In the genomic region with DNA sequence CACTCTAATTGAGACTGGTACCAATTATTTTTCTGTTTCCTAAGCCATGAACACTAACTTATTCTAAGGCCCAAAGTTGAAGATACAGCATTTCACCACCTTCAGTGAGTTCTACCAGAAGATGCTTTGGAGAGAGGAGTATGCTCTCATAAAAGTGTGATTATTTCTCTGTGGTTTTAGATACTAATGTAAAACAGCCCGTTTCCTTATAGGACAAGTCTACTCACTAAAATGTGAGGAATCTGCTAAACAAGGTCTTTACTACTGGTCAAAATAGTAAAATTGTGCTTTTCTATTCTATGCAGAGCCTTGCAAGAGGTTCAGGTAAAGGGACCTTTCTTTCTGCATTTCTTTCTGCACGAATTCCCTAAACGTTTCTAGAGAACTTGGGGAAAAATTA, we compare ENCODE assay signal across 12 cellular contexts. TPM values are rescaled to one million over a fixed set of nuclear protein-coding genes. Genes with fewer than 3 reads are reported as not detected.
A peak's percentile ranks its signal among the peaks of the same experiment; 100 is the strongest.
DNase-seq lines count a peak whose midpoint lies in the region; ATAC-seq and TF ChIP-seq lines count a peak whose summit lies in the region.
"Had no signal": no experiment of that assay in that cellular context is flagged by ENCODE, and none has a peak within 500 bp of the region (broad histone marks: within the 10 kb centered on the region; RNA-seq: fewer than 3 reads in every experiment).

No MANE protein-coding gene starts in this region.

- peak overlapping the region in 4 of 5 donors; percentile 32 to 87 (median 73) for H3K27ac ChIP-seq in stomach

- in situ Hi-C loops in G401 (cut with HindIII; ENCODE audit: low sequenced_read_pairs): no loop called here

- TF ChIP-seq CTCF in MCF 10A (IDR thresholded peaks at IDR 0.05; ENCODE audit: unreplicated experiment) (no peak), kidney epithelial cell (IDR thresholded peaks at IDR 0.05; ENCODE audit: insufficient read depth, low read length, poor library complexity, severe bottlenecking) (no peak), stomach (IDR thresholded peaks at IDR 0.05) (no peak)

- TF ChIP-seq POLR2A in stomach (IDR thresholded peaks at IDR 0.05): no peak

- no peaks in the 10 kb centered on the region for H3K9me3 ChIP-seq in stomach

- peaks cover 24% of the 10 kb centered on the region for H3K4me1 Mint-ChIP-seq in activated naive CD4-positive, alpha-beta T cell treated with anti-CD3 and anti-CD28 coated beads, Interleukin-2, amount 50 U/mL, for 24 hours
- peaks cover 45% of the 10 kb centered on the region for H3K4me1 Mint-ChIP-seq in MCF 10A (ENCODE audit: insufficient read depth, unreplicated experiment)

- CTCF ChIA-PET in MCF 10A (lab: Yijun Ruan, JAX): interaction anchor here (0.8 to 0.9 kb wide), 2 partner anchors 21 to 285 kb away, joined by 3 to 4 read pairs; no protein-coding TSS in a partner anchor

- BruUV-seq in MCF 10A (replicated peaks; lab: Mats Ljungman, UMichigan): no TSS peak

- no peak for ATAC-seq in activated naive CD4-positive, alpha-beta T cell treated with anti-CD3 and anti-CD28 coated beads, Interleukin-2, amount 50 U/mL, for 72 hours
- no peak for ATAC-seq in HG03432 (IDR thresholded peaks at IDR 0.05; ENCODE audit: unreplicated experiment)

- H3K27me3 ChIP-seq in kidney epithelial cell (ENCODE audit: control insufficient read depth, insufficient read depth, low read length) (no peaks in the 10 kb centered on the region), stomach (no peaks in the 10 kb centered on the region)

- 31 to 52% (median 43%) methylated on average over 3 of the region's 3 CpGs for WGBS in stomach, 5 donors

- peaks cover 3% of the 10 kb centered on the region for H3K27me3 Mint-ChIP-seq in activated naive CD4-positive, alpha-beta T cell treated with anti-CD3 and anti-CD28 coated beads, Interleukin-2, amount 50 U/mL, for 24 hours
- H3K27me3 Mint-ChIP-seq in MCF 10A (ENCODE audit: insufficient read depth, unreplicated experiment): no peaks in the 10 kb centered on the region

- DNase-seq in activated naive CD4-positive, alpha-beta T cell treated with anti-CD3 and anti-CD28 coated beads, Interleukin-2, amount 50 U/mL, for 72 hours (ENCODE audit: low spot score in 2 of 2): no peak
- DNase-seq in MCF 10A (ENCODE audit: unreplicated experiment) (no peak), kidney epithelial cell (ENCODE audit: low read depth) (no peak), stomach (no peak), SKM-1 treated with dmso at 0.1 percent for 144 hours (lab: John Stamatoyannopoulos, UW; ENCODE audit: unreplicated experiment) (no peak), G401 (ENCODE audit: low spot score) (no peak)
- DNase-seq: activated T-cell treated with anti-CD3 and anti-CD28 coated beads, Interleukin-2, amount 50 U/mL, for 48 hours; GF-D8; NCI-H1436 had no signal

- H3K4me3 ChIP-seq in kidney epithelial cell (ENCODE audit: low read depth, low read length): peak overlapping the region; percentile 65
- H3K4me3 ChIP-seq in stomach: peak overlapping the region; percentile 90 to 96 (median 91)

- no peaks in the 10 kb centered on the region for H3K9me3 Mint-ChIP-seq in activated naive CD4-positive, alpha-beta T cell treated with anti-CD3 and anti-CD28 coated beads, Interleukin-2, amount 50 U/mL, for 24 hours
- H3K9me3 Mint-ChIP-seq in activated naive CD4-positive, alpha-beta T cell treated with anti-CD3 and anti-CD28 coated beads, Interleukin-2, amount 50 U/mL, for 72 hours: no peaks in the 10 kb centered on the region
- no peaks in the 10 kb centered on the region for H3K9me3 Mint-ChIP-seq in MCF 10A (ENCODE audit: unreplicated experiment)
- H3K9me3 Mint-ChIP-seq: dendritic cell treated with granulocyte-macrophage colony-stimulating factor and Interleukin-4, amounts not matched to agents 40 ng/mL and 50 ng/mL, for 4 days had no signal

- no peaks in the 10 kb centered on the region for H3K36me3 Mint-ChIP-seq in activated naive CD4-positive, alpha-beta T cell treated with anti-CD3 and anti-CD28 coated beads, Interleukin-2, amount 50 U/mL, for 24 hours
- H3K36me3 Mint-ChIP-seq in activated naive CD4-positive, alpha-beta T cell treated with anti-CD3 and anti-CD28 coated beads, Interleukin-2, amount 50 U/mL, for 72 hours: peaks cover 0 to 6% of the 10 kb centered on the region in 2 donors
- peaks cover 10% of the 10 kb centered on the region for H3K36me3 Mint-ChIP-seq in MCF 10A (ENCODE audit: insufficient read depth, unreplicated experiment)

- no peak for TF ChIP-seq EP300 in stomach (IDR thresholded peaks at IDR 0.05)

- intact Hi-C loops in MCF 10A (cut with micrococcal nuclease) (loop anchor here (2.0 to 5.0 kb wide), 2 partner anchors 85 to 173 kb away; no protein-coding TSS in a partner anchor), stomach (cut with DNase I; ENCODE audit: low total_unique reads) (loop anchor here (10.0 kb wide), 1 partner anchor 175 kb away; no protein-coding TSS in a partner anchor)

- POLR2A ChIA-PET in MCF 10A (lab: Yijun Ruan, JAX): interaction anchor here (0.7 to 5.2 kb wide), 8 partner anchors 14 to 113 kb away, joined by 3 to 55 read pairs (median 4); no protein-coding TSS in a partner anchor

- H3K4me1 ChIP-seq in stomach: peaks cover 19 to 70% (median 45%) of the 10 kb centered on the region in 4 donors

- no peak overlapping the region for H3K27ac Mint-ChIP-seq in activated naive CD4-positive, alpha-beta T cell treated with anti-CD3 and anti-CD28 coated beads, Interleukin-2, amount 50 U/mL, for 24 hours
- H3K27ac Mint-ChIP-seq in activated naive CD4-positive, alpha-beta T cell treated with anti-CD3 and anti-CD28 coated beads, Interleukin-2, amount 50 U/mL, for 72 hours: no peak overlapping the region
- peak overlapping the region; percentile 79 for H3K27ac Mint-ChIP-seq in MCF 10A (ENCODE audit: low read depth, unreplicated experiment)
- H3K27ac Mint-ChIP-seq: dendritic cell treated with granulocyte-macrophage colony-stimulating factor and Interleukin-4, amounts not matched to agents 40 ng/mL and 50 ng/mL, for 4 days had no signal

- peak overlapping the region; percentile 58 for H3K4me3 Mint-ChIP-seq in activated naive CD4-positive, alpha-beta T cell treated with anti-CD3 and anti-CD28 coated beads, Interleukin-2, amount 50 U/mL, for 24 hours
- peak overlapping the region; percentile 74 for H3K4me3 Mint-ChIP-seq in MCF 10A (ENCODE audit: unreplicated experiment)

- no peaks in the 10 kb centered on the region for H3K36me3 ChIP-seq in kidney epithelial cell (ENCODE audit: control insufficient read depth, insufficient read depth, low read length)
- H3K36me3 ChIP-seq in stomach: no peaks in the 10 kb centered on the region

RNA-seq across cellular contexts. Expression of a gene that starts 2.4 kb away (rescaled TPM):
- under 1 TPM; 0.08 to 0.27 TPM for total RNA-seq in activated naive CD4-positive, alpha-beta T cell treated with anti-CD3 and anti-CD28 coated beads, Interleukin-2, amount 50 U/mL, for 72 hours
- total RNA-seq in MCF 10A (2022) (14.2 and 14.8 TPM in 2 replicates), kidney epithelial cell (15.9 and 16.2 TPM in 2 replicates), stomach (100 to 1,000 TPM in 1 of 5 donors, 10 to 100 TPM in 4; 29.2 to 236 (median 57.9) TPM)
- 1 to 10 TPM; 5.6 to 7.6 (median 6.6) TPM for polyA plus RNA-seq in stomach
- 2.9 and 9.7 TPM in 2 replicates for total RNA-seq in G401 (2014; rRNA removed; shearing (Covaris generic))

RNA-seq across cellular contexts. Expression of a gene that starts 36.4 kb away (rescaled TPM):
- total RNA-seq in activated naive CD4-positive, alpha-beta T cell treated with anti-CD3 and anti-CD28 coated beads, Interleukin-2, amount 50 U/mL, for 72 hours: 10 to 100 TPM; 20.4 to 22.2 TPM
- total RNA-seq in MCF 10A (2022): 47.7 and 50.3 TPM in 2 replicates
- 38.4 and 41.4 TPM in 2 replicates for total RNA-seq in kidney epithelial cell
- 100 to 1,000 TPM in 1 of 5 donors, 10 to 100 TPM in 4; 12.7 to 106 (median 29.9) TPM for total RNA-seq in stomach
- polyA plus RNA-seq in stomach: 1 to 10 TPM; 7.2 to 9.0 (median 7.8) TPM
- 18.1 and 38.7 TPM in 2 replicates for total RNA-seq in G401 (2014; rRNA removed; shearing (Covaris generic))
